Comparison of ENCODE assay signal across 9 cellular contexts in genomic region chr11:93738647-93739081, GRCh38. TPM values are rescaled to one million over a fixed set of nuclear protein-coding genes. Genes with fewer than 3 reads are reported as not detected.
DNase-seq lines count a peak whose midpoint lies in the region; ATAC-seq and TF ChIP-seq lines count a peak whose summit lies in the region.
"Had no signal": no experiment of that assay in that cellular context is flagged by ENCODE, and none has a peak within 500 bp of the region (broad histone marks: within the 10 kb centered on the region; RNA-seq: fewer than 3 reads in every experiment).

No MANE protein-coding gene starts in this region.

- no peak for DNase-seq in SJCRH30
- no peak for DNase-seq in endodermal cell
- DNase-seq in psoas muscle: no peak
- no peak for DNase-seq in stimulated activated CD4-positive, alpha-beta T cell treated with anti-CD3 and anti-CD28 coated beads, Interleukin-4, amount 100 ng/mL, for 4 hours
- DNase-seq in gastrocnemius medialis: no peak
- DNase-seq in sciatic nerve (ENCODE audit: low spot score): no peak
- DNase-seq: Peyer's patch had no signal

- H3K9me3 ChIP-seq in SJCRH30 (replicated peaks): no peaks in the 10 kb centered on the region
- no peaks in the 10 kb centered on the region for H3K9me3 ChIP-seq in endodermal cell (ENCODE audit: control insufficient read depth, low read length)
- no peaks in the 10 kb centered on the region for H3K9me3 ChIP-seq in psoas muscle
- H3K9me3 ChIP-seq in gastrocnemius medialis: no peaks in the 10 kb centered on the region
- H3K9me3 ChIP-seq: Peyer's patch had no signal

- H3K9me3 Mint-ChIP-seq in endodermal cell: no peaks in the 10 kb centered on the region

- H3K4me1 Mint-ChIP-seq in endodermal cell: peaks cover 39% of the 10 kb centered on the region

- H3K36me3 Mint-ChIP-seq in endodermal cell (ENCODE audit: low read depth): peaks cover 67% of the 10 kb centered on the region

- peak overlapping the region; percentile 99 for H3K9ac ChIP-seq in endodermal cell (ENCODE audit: extremely low read depth, low read length, poor library complexity, severe bottlenecking)

- WGBS in endodermal cell (ENCODE audit: insufficient coverage in 1 of 2, insufficient read length in 1 of 2), 2 experiments: 49 to 51% methylated on average over 3 to 6 of the region's 6 CpGs
- WGBS in psoas muscle, 3 donors: 63 to 75% (median 73%) methylated on average over 6 of the region's 6 CpGs

- no peak overlapping the region for H3K27ac Mint-ChIP-seq in endodermal cell

- H3K27me3 Mint-ChIP-seq in endodermal cell (ENCODE audit: insufficient read depth): no peaks in the 10 kb centered on the region

- TF ChIP-seq POLR2A in GM18505 (IDR thresholded peaks at IDR 0.05; ENCODE audit: borderline replicate concordance, extremely low read depth, insufficient read depth, insufficient read length) (peak; percentile 39), gastrocnemius medialis (IDR thresholded peaks at IDR 0.05) (no peak)

- H3K4me1 ChIP-seq in SJCRH30 (peaks cover 3% of the 10 kb centered on the region), endodermal cell (ENCODE audit: control insufficient read depth, insufficient read depth, low read length) (peaks cover 2% of the 10 kb centered on the region), psoas muscle (peaks cover 35% of the 10 kb centered on the region), gastrocnemius medialis (peaks cover 38 to 43% of the 10 kb centered on the region in 2 donors)

- peak overlapping the region; percentile 99 for H3K4me3 Mint-ChIP-seq in endodermal cell

- intact Hi-C loops in psoas muscle (cut with DNase I) (loop anchor here (10.0 kb wide), 2 partner anchors 54 to 64 kb away; no protein-coding TSS in a partner anchor), gastrocnemius medialis (cut with DNase I; ENCODE audit: low total_unique reads) (no loop called here), sciatic nerve (cut with DNase I) (no loop called here)

- H3K4me3 ChIP-seq in SJCRH30: peak overlapping the region; percentile 98
- H3K4me3 ChIP-seq in endodermal cell (ENCODE audit: low read length): peak overlapping the region; percentile 87
- H3K4me3 ChIP-seq in psoas muscle: peak overlapping the region; percentile 88
- peak overlapping the region in 2 of 4 donors; percentile 74 to 77 for H3K4me3 ChIP-seq in gastrocnemius medialis

- ATAC-seq in GM18505 (IDR thresholded peaks at IDR 0.05; ENCODE audit: unreplicated experiment) (no peak), psoas muscle (no peak), GM19035 (IDR thresholded peaks at IDR 0.05; ENCODE audit: unreplicated experiment) (no peak), gastrocnemius medialis (no peak), sciatic nerve (no peak)

- H3K36me3 ChIP-seq in SJCRH30 (peaks cover 70% of the 10 kb centered on the region), endodermal cell (ENCODE audit: control insufficient read depth, insufficient read depth, low read length) (peaks cover 67% of the 10 kb centered on the region), psoas muscle (ENCODE audit: insufficient read depth in 1 of 2, low read depth in 1 of 2) (peaks cover 10 to 76% of the 10 kb centered on the region in 2 donors), gastrocnemius medialis (peaks cover 22 to 58% of the 10 kb centered on the region in 2 donors)

- TF ChIP-seq CTCF in endodermal cell (conservative IDR thresholded peaks at IDR 0.05) (no peak), psoas muscle (IDR thresholded peaks at IDR 0.05) (no peak), gastrocnemius medialis (IDR thresholded peaks at IDR 0.05 in 4 of 5, conservative IDR thresholded peaks at IDR 0.05 in 1 of 5) (no peak)

- no peaks in the 10 kb centered on the region for H3K27me3 ChIP-seq in SJCRH30
- no peaks in the 10 kb centered on the region for H3K27me3 ChIP-seq in endodermal cell (ENCODE audit: control insufficient read depth, insufficient read depth, low read length, poor library complexity, severe bottlenecking)
- H3K27me3 ChIP-seq in psoas muscle (ENCODE audit: insufficient read depth in 3 of 3, low read length in 2 of 3): no peaks in the 10 kb centered on the region
- H3K27me3 ChIP-seq in gastrocnemius medialis: no peaks in the 10 kb centered on the region
- H3K27me3 ChIP-seq: Peyer's patch had no signal

- in situ Hi-C loops in gastrocnemius medialis (cut with MboI; ENCODE audit: low sequenced_read_pairs in 4 of 4): loop anchor here in 2 of 4 donors (10.0 to 25.0 kb wide), 2 partner anchors 54 to 749 kb away; partner anchors contain the start of genes ANKRD49 (in 1 of the 2) and MRE11 (in 1 of the 2)

- H3K27ac ChIP-seq in SJCRH30 (no peak overlapping the region), endodermal cell (ENCODE audit: low read depth, low read length) (no peak overlapping the region), psoas muscle (no peak overlapping the region), gastrocnemius medialis (peak overlapping the region in 2 of 4 donors; percentile 9 to 95)

RNA-seq across cellular contexts. Expression of gene TAF1D, which starts 2.6 kb away (rescaled TPM):
- 223 and 227 TPM in 2 replicates for total RNA-seq in SJCRH30 (2014; rRNA removed; shearing (Covaris generic))
- total RNA-seq in endodermal cell: 100 to 1,000 TPM; 195 to 231 TPM
- 238 TPM for polyA plus RNA-seq in endodermal cell (2013, experiment 1 of 2)
- 234 TPM for polyA plus RNA-seq in endodermal cell (2013, experiment 2 of 2)
- 10 to 100 TPM; 53.7 to 84.7 (median 79.2) TPM for total RNA-seq in psoas muscle
- polyA plus RNA-seq in psoas muscle: 100 to 1,000 TPM; 100 to 151 (median 111) TPM
- total RNA-seq in gastrocnemius medialis: 10 to 100 TPM; 42.6 to 85.5 (median 55.0) TPM
- total RNA-seq in sciatic nerve: 121 TPM

RNA-seq across cellular contexts. Expression of gene C11orf54, which starts 2.8 kb away (rescaled TPM):
- total RNA-seq in SJCRH30 (2014; rRNA removed; shearing (Covaris generic)): 22.3 and 23.9 TPM in 2 replicates
- total RNA-seq in endodermal cell: 10 to 100 TPM; 18.8 to 33.6 TPM
- 37.0 TPM for polyA plus RNA-seq in endodermal cell (2013, experiment 1 of 2)
- polyA plus RNA-seq in endodermal cell (2013, experiment 2 of 2): 32.8 TPM
- 10 to 100 TPM; 20.6 to 37.0 (median 27.4) TPM for total RNA-seq in psoas muscle
- polyA plus RNA-seq in psoas muscle: 10 to 100 TPM; 17.6 to 60.6 (median 25.6) TPM
- 10 to 100 TPM; 33.3 to 71.0 (median 42.0) TPM for total RNA-seq in gastrocnemius medialis
- total RNA-seq in sciatic nerve: 38.2 TPM

RNA-seq across cellular contexts. Expression of gene MED17, which starts 45.4 kb away (rescaled TPM):
- 29.0 TPM in 2 replicates for total RNA-seq in SJCRH30 (2014; rRNA removed; shearing (Covaris generic))
- total RNA-seq in endodermal cell (10 to 100 TPM; 40.6 to 46.2 TPM), psoas muscle (10 to 100 TPM; 10.6 to 16.0 (median 13.0) TPM), gastrocnemius medialis (10 to 100 TPM; 12.3 to 14.0 (median 13.4) TPM), sciatic nerve (29.0 TPM)
- 41.1 TPM for polyA plus RNA-seq in endodermal cell (2013, experiment 1 of 2)
- 41.4 TPM for polyA plus RNA-seq in endodermal cell (2013, experiment 2 of 2)
- 10 to 100 TPM in 2 of 3 donors, 1 to 10 TPM in 1; 7.1 to 11.2 (median 10.7) TPM for polyA plus RNA-seq in psoas muscle

Comparison
In these comparisons a context has a peak if more than half of its experiments do, and no peak if none do; other contexts are left out.
1. intact Hi-C loops: an anchor here in psoas muscle (10.0 kb wide); none called in gastrocnemius medialis and sciatic nerve.